Comparison of ENCODE assay signal across 13 cellular contexts in the genomic region with DNA sequence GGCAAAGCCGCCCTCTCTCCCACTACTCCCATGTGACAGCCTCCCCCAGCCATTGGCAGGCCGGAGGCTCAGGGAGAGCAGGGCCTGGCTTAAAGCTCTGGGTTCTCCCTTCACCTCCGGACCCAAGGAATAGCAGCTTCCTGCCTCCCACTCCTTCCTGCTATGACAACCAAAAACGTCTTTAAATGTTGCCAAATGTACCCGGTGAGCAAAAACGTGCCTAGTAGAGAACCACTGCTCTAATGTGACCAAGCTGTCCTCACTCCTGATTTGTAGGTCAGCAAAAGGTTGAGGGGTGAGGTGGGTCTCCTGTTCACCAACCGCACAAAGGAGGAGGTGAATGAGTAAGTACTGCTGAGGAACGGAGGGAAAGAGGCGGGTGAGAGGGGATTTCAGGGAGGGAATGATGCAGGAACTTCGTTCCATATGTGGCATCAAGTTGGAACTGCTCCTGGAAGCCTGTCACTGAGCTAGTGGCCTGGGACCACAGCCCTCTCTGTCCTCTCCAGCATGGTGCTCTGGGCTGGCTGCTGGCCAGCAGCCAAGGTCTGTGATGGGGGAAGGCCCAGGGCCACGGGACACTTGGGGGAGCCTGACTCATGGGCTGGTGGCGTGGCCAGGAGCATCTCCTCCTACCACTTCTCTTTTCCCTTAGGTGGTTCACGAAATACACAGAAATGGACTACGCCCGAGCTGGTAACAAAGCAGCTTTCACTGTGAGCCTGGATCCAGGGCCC. TPM values are rescaled to one million over a fixed set of nuclear protein-coding genes. Genes with fewer than 3 reads are reported as not detected.
A peak's percentile ranks its signal among the peaks of the same experiment; 100 is the strongest.
DNase-seq lines count a peak whose midpoint lies in the region; ATAC-seq lines count a peak whose summit lies in the region.
"Had no signal": no experiment of that assay in that cellular context is flagged by ENCODE, and none has a peak within 500 bp of the region (broad histone marks: within the 10 kb centered on the region; RNA-seq: fewer than 3 reads in every experiment).

No MANE protein-coding gene starts in this region.

- peak; percentile 21 for DNase-seq in activated naive CD4-positive, alpha-beta T cell treated with anti-CD3 and anti-CD28 coated beads for 36 hours
- no peak for DNase-seq in activated naive CD4-positive, alpha-beta T cell treated with anti-CD3 and anti-CD28 coated beads, Interleukin-2, amount 10 ng/mL, durations not matched to agents 7 days and 5 days
- peak; percentile 64 for DNase-seq in HK-2 (ENCODE audit: unreplicated experiment)
- no peak for DNase-seq in activated naive CD8-positive, alpha-beta T cell treated with anti-CD3 and anti-CD28 coated beads for 36 hours
- peak in 2 of 3 donors; percentile 10 to 16 for DNase-seq in stimulated activated CD4-positive, alpha-beta T cell treated with anti-CD3 and anti-CD28 coated beads, TNF-alpha, amount 100 ng/mL, for 48 hours (ENCODE audit: low read depth in 3 of 3)
- no peak for DNase-seq in activated effector memory CD4-positive, alpha-beta T cell treated with anti-CD3 and anti-CD28 coated beads, Interleukin-2, amount 50 U/mL, for 16 hours
- DNase-seq in ecto neural progenitor cell (ENCODE audit: low spot score): no peak
- DNase-seq: brain microvascular endothelial cell, H9, kidney, NCI-H2081, RPMI8226 had no signal

- intact Hi-C loops in activated naive CD4-positive, alpha-beta T cell treated with anti-CD3 and anti-CD28 coated beads for 36 hours (cut with micrococcal nuclease): no loop called here

- H3K9me3 Mint-ChIP-seq in activated naive CD4-positive, alpha-beta T cell treated with anti-CD3 and anti-CD28 coated beads for 36 hours: no peaks in the 10 kb centered on the region
- H3K9me3 Mint-ChIP-seq in activated naive CD4-positive, alpha-beta T cell treated with anti-CD3 and anti-CD28 coated beads, Interleukin-2, amount 10 ng/mL, durations not matched to agents 7 days and 5 days: no peaks in the 10 kb centered on the region
- no peaks in the 10 kb centered on the region for H3K9me3 Mint-ChIP-seq in activated naive CD8-positive, alpha-beta T cell treated with anti-CD3 and anti-CD28 coated beads for 36 hours
- H3K9me3 Mint-ChIP-seq: H9 had no signal

- H3K36me3 Mint-ChIP-seq in activated naive CD4-positive, alpha-beta T cell treated with anti-CD3 and anti-CD28 coated beads for 36 hours (ENCODE audit: low read depth): peaks cover 19% of the 10 kb centered on the region
- peaks cover 17% of the 10 kb centered on the region for H3K36me3 Mint-ChIP-seq in activated naive CD4-positive, alpha-beta T cell treated with anti-CD3 and anti-CD28 coated beads, Interleukin-2, amount 10 ng/mL, durations not matched to agents 7 days and 5 days
- peaks cover 34% of the 10 kb centered on the region for H3K36me3 Mint-ChIP-seq in activated naive CD8-positive, alpha-beta T cell treated with anti-CD3 and anti-CD28 coated beads for 36 hours

- CTCF ChIA-PET in activated naive CD4-positive, alpha-beta T cell treated with anti-CD3 and anti-CD28 coated beads for 36 hours (lab: Charles Lee): interaction anchor here (0.8 to 2.8 kb wide), 3 partner anchors 17 to 404 kb away, joined by 3 to 7 read pairs (median 7); no protein-coding TSS in a partner anchor
- CTCF ChIA-PET in activated naive CD4-positive, alpha-beta T cell treated with anti-CD3 and anti-CD28 coated beads, Interleukin-2, amount 10 ng/mL, durations not matched to agents 7 days and 5 days (lab: Charles Lee): interaction anchor here (0.8 to 3.0 kb wide), 4 partner anchors 16 to 404 kb away, joined by 3 to 10 read pairs (median 4); no protein-coding TSS in a partner anchor

- peak overlapping the region; percentile 28 for H3K4me3 Mint-ChIP-seq in activated naive CD4-positive, alpha-beta T cell treated with anti-CD3 and anti-CD28 coated beads for 36 hours
- H3K4me3 Mint-ChIP-seq in activated naive CD4-positive, alpha-beta T cell treated with anti-CD3 and anti-CD28 coated beads, Interleukin-2, amount 10 ng/mL, durations not matched to agents 7 days and 5 days: no peak overlapping the region
- H3K4me3 Mint-ChIP-seq in activated naive CD8-positive, alpha-beta T cell treated with anti-CD3 and anti-CD28 coated beads for 36 hours: no peak overlapping the region
- H3K4me3 Mint-ChIP-seq: H9 had no signal

- no peak for ATAC-seq in HG03460 (IDR thresholded peaks at IDR 0.05; ENCODE audit: unreplicated experiment)

- peak overlapping the region; percentile 81 for H3K27ac Mint-ChIP-seq in activated naive CD4-positive, alpha-beta T cell treated with anti-CD3 and anti-CD28 coated beads for 36 hours
- no peak overlapping the region for H3K27ac Mint-ChIP-seq in activated naive CD4-positive, alpha-beta T cell treated with anti-CD3 and anti-CD28 coated beads, Interleukin-2, amount 10 ng/mL, durations not matched to agents 7 days and 5 days
- H3K27ac Mint-ChIP-seq in activated naive CD8-positive, alpha-beta T cell treated with anti-CD3 and anti-CD28 coated beads for 36 hours: peak overlapping the region; percentile 74

- H3K27me3 Mint-ChIP-seq in activated naive CD4-positive, alpha-beta T cell treated with anti-CD3 and anti-CD28 coated beads for 36 hours (ENCODE audit: low read depth): no peaks in the 10 kb centered on the region
- H3K27me3 Mint-ChIP-seq in activated naive CD4-positive, alpha-beta T cell treated with anti-CD3 and anti-CD28 coated beads, Interleukin-2, amount 10 ng/mL, durations not matched to agents 7 days and 5 days: no peaks in the 10 kb centered on the region
- H3K27me3 Mint-ChIP-seq in activated naive CD8-positive, alpha-beta T cell treated with anti-CD3 and anti-CD28 coated beads for 36 hours: no peaks in the 10 kb centered on the region

- H3K4me1 Mint-ChIP-seq in activated naive CD4-positive, alpha-beta T cell treated with anti-CD3 and anti-CD28 coated beads for 36 hours (ENCODE audit: low read depth): peaks cover 43% of the 10 kb centered on the region
- peaks cover 21% of the 10 kb centered on the region for H3K4me1 Mint-ChIP-seq in activated naive CD4-positive, alpha-beta T cell treated with anti-CD3 and anti-CD28 coated beads, Interleukin-2, amount 10 ng/mL, durations not matched to agents 7 days and 5 days
- peaks cover 35% of the 10 kb centered on the region for H3K4me1 Mint-ChIP-seq in activated naive CD8-positive, alpha-beta T cell treated with anti-CD3 and anti-CD28 coated beads for 36 hours

RNA-seq across cellular contexts. Expression of gene MRTO4, which starts 5.7 kb away (rescaled TPM):
- total RNA-seq in activated naive CD4-positive, alpha-beta T cell treated with anti-CD3 and anti-CD28 coated beads for 36 hours: 10 to 100 TPM; 53.2 to 54.3 TPM
- total RNA-seq in activated naive CD8-positive, alpha-beta T cell treated with anti-CD3 and anti-CD28 coated beads for 36 hours: 100 to 1,000 TPM; 137 to 149 TPM

RNA-seq across cellular contexts. Expression of gene EMC1, which starts 6.0 kb away (rescaled TPM):
- total RNA-seq in activated naive CD4-positive, alpha-beta T cell treated with anti-CD3 and anti-CD28 coated beads for 36 hours: 10 to 100 TPM; 40.2 to 43.2 TPM
- 10 to 100 TPM; 49.9 to 53.8 TPM for total RNA-seq in activated naive CD8-positive, alpha-beta T cell treated with anti-CD3 and anti-CD28 coated beads for 36 hours

RNA-seq across cellular contexts. Expression of gene AKR7A3, which starts 31.2 kb away (rescaled TPM):
- total RNA-seq in activated naive CD4-positive, alpha-beta T cell treated with anti-CD3 and anti-CD28 coated beads for 36 hours: under 1 TPM; 0.19 to 0.22 TPM
- total RNA-seq in activated naive CD8-positive, alpha-beta T cell treated with anti-CD3 and anti-CD28 coated beads for 36 hours: under 1 TPM; 0.37 to 0.52 TPM

RNA-seq across cellular contexts. Expression of gene UBR4, which starts 47.3 kb away (rescaled TPM):
- total RNA-seq in activated naive CD4-positive, alpha-beta T cell treated with anti-CD3 and anti-CD28 coated beads for 36 hours: 100 to 1,000 TPM; 165 to 169 TPM
- 100 to 1,000 TPM; 109 to 110 TPM for total RNA-seq in activated naive CD8-positive, alpha-beta T cell treated with anti-CD3 and anti-CD28 coated beads for 36 hours

RNA-seq across cellular contexts. Expression of gene AKR7A2, which starts 54.6 kb away (rescaled TPM):
- total RNA-seq in activated naive CD4-positive, alpha-beta T cell treated with anti-CD3 and anti-CD28 coated beads for 36 hours: 10 to 100 TPM; 36.6 to 38.8 TPM
- total RNA-seq in activated naive CD8-positive, alpha-beta T cell treated with anti-CD3 and anti-CD28 coated beads for 36 hours: 10 to 100 TPM; 37.4 to 43.0 TPM

Comparison
In these comparisons a context has a peak if more than half of its experiments do, and no peak if none do; other contexts are left out.
1. DNase-seq: peak in activated naive CD4-positive, alpha-beta T cell treated with anti-CD3 and anti-CD28 coated beads for 36 hours (single experiment), HK-2 (single experiment) and stimulated activated CD4-positive, alpha-beta T cell treated with anti-CD3 and anti-CD28 coated beads, TNF-alpha, amount 100 ng/mL, for 48 hours (2 of 3); none in activated naive CD4-positive, alpha-beta T cell treated with anti-CD3 and anti-CD28 coated beads, Interleukin-2, amount 10 ng/mL, durations not matched to agents 7 days and 5 days (single experiment), activated naive CD8-positive, alpha-beta T cell treated with anti-CD3 and anti-CD28 coated beads for 36 hours (single experiment), activated effector memory CD4-positive, alpha-beta T cell treated with anti-CD3 and anti-CD28 coated beads, Interleukin-2, amount 50 U/mL, for 16 hours (single experiment) and ecto neural progenitor cell (single experiment).